ENCODE assay signal across 1 cellular context in genomic region chr2:171260471-171261424, GRCh38.
TF ChIP-seq lines count a peak whose summit lies in the region.

No MANE protein-coding gene starts in this region.

TF ChIP-seq in GM23338, 12 proteins besides CTCF, POLR2A, EP300 and RAD21 (continued from another document):
- TF ChIP-seq ZNF462 (CRISPR knock-in tag; IDR thresholded peaks at IDR 0.05) (0 out of 2 replicates have a peak, but pooled peaks have one; percentile 2), JUNB (IDR thresholded peaks at IDR 0.05; ENCODE audit: unreplicated experiment) (no peak), EZH2 (IDR thresholded peaks at IDR 0.05; ENCODE audit: low read depth, unreplicated experiment) (no peak)
